29 cellular contexts compared by ENCODE assay signal in the genomic region with DNA sequence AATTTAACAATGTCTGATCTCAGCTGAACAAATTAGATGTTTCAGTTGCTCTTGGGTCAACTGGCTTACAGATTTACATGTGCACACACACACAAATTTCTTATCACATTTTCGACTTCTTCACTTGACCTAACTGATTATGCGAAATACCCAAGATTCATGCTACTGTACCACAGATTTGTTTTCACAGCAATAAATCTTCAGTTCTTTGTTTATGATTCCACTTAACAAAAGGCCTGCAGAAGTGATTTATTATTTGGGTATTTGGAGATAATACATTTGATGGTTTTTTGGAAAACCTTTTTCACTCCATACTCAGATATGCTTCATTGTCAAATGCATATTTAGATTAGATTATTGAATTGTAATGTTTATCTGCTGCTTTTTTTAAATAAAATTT.
"Had no signal": no experiment of that assay in that cellular context is flagged by ENCODE, and none has a peak within 500 bp of the region (broad histone marks: within the 10 kb centered on the region; RNA-seq: fewer than 3 reads in every experiment).

No MANE protein-coding gene starts in this region.

- H3K9me3 ChIP-seq: esophagus muscularis mucosa, heart right ventricle, left lung, psoas muscle, right atrium auricular region, stomach, thyroid gland, upper lobe of left lung had no signal

- H3K27ac ChIP-seq: esophagus muscularis mucosa, heart right ventricle, left lung, neural progenitor cell, parathyroid adenoma, psoas muscle, right atrium auricular region, stomach, thyroid gland, upper lobe of left lung had no signal

- H3K4me2 ChIP-seq: neural progenitor cell had no signal

- H3K4me1 ChIP-seq: esophagus muscularis mucosa, left lung, neural progenitor cell, parathyroid adenoma, psoas muscle, right atrium auricular region, stomach, thyroid gland, upper lobe of left lung had no signal

- H3K9me3 Mint-ChIP-seq: activated naive CD4-positive, alpha-beta T cell treated with anti-CD3 and anti-CD28 coated beads for 36 hours; natural killer cell had no signal

- DNase-seq: activated CD4-positive, alpha-beta T cell treated with anti-CD3 and anti-CD28 coated beads for 36 hours; activated CD4-positive, alpha-beta T cell treated with anti-CD3 and anti-CD28 coated beads, Interleukin-2, amount 50 U/mL, for 4 hours; activated CD4-positive, CD25-positive, alpha-beta regulatory T cell; activated effector memory CD4-positive, alpha-beta T cell treated with anti-CD3 and anti-CD28 coated beads, Interleukin-2, amount 50 U/mL, for 16 hours; activated naive CD4-positive, alpha-beta T cell treated with anti-CD3 and anti-CD28 coated beads for 36 hours; activated naive CD8-positive, alpha-beta T cell treated with anti-CD3 and anti-CD28 coated beads, Interleukin-2, amount 10 ng/mL, durations not matched to agents 7 days and 5 days; amniotic stem cell; caudate nucleus; cortex of kidney; foreskin melanocyte; heart right ventricle; kidney glomerular epithelial cell; left lung; mesendoderm; natural killer cell; occipital lobe; psoas muscle; stimulated activated CD4-positive, alpha-beta T cell treated with anti-CD3 and anti-CD28 coated beads, Interleukin-15, amount 100 ng/mL, for 24 hours; stimulated activated CD4-positive, alpha-beta T cell treated with anti-CD3 and anti-CD28 coated beads, Interleukin-2, amount 100 ng/mL, for 24 hours; stimulated activated naive B cell treated with anti-CD40 and anti-IgM and Interleukin-4, amounts not matched to agents 10 μg/mL and 1 μg/mL and 100 μg/mL, for 72 hours; stomach; thyroid gland; upper lobe of left lung had no signal

- H3K4me3 Mint-ChIP-seq: activated CD4-positive, alpha-beta T cell treated with anti-CD3 and anti-CD28 coated beads for 36 hours; activated naive CD4-positive, alpha-beta T cell treated with anti-CD3 and anti-CD28 coated beads for 36 hours; activated naive CD8-positive, alpha-beta T cell treated with anti-CD3 and anti-CD28 coated beads, Interleukin-2, amount 10 ng/mL, durations not matched to agents 7 days and 5 days; activated T-helper 1 cell treated with anti-CD3 and anti-CD28 coated beads, Interleukin-12 subunit alpha, Interleukin-12 subunit beta, Interleukin-2, Interleukin-4 antibody, amounts not matched to agents 30 ng/mL and 10 ng/mL and 1 ng/mL, durations not matched to agents 14 hours and 24 hours and 36 hours; natural killer cell; neural progenitor cell; stimulated activated naive B cell treated with anti-CD40 and anti-IgM and Interleukin-4, amounts not matched to agents 10 μg/mL and 1 μg/mL and 100 μg/mL, for 72 hours had no signal

- H3K27ac Mint-ChIP-seq: activated CD4-positive, alpha-beta T cell treated with anti-CD3 and anti-CD28 coated beads for 36 hours; activated naive CD4-positive, alpha-beta T cell treated with anti-CD3 and anti-CD28 coated beads for 36 hours; activated naive CD8-positive, alpha-beta T cell treated with anti-CD3 and anti-CD28 coated beads, Interleukin-2, amount 10 ng/mL, durations not matched to agents 7 days and 5 days; activated T-helper 1 cell treated with anti-CD3 and anti-CD28 coated beads, Interleukin-12 subunit alpha, Interleukin-12 subunit beta, Interleukin-2, Interleukin-4 antibody, amounts not matched to agents 30 ng/mL and 10 ng/mL and 1 ng/mL, durations not matched to agents 14 hours and 24 hours and 36 hours; natural killer cell; neural progenitor cell; stimulated activated naive B cell treated with anti-CD40 and anti-IgM and Interleukin-4, amounts not matched to agents 10 μg/mL and 1 μg/mL and 100 μg/mL, for 72 hours had no signal

- H3K79me2 ChIP-seq: parathyroid adenoma had no signal

- H2AFZ ChIP-seq: neural progenitor cell, parathyroid adenoma had no signal

- H3K27me3 ChIP-seq: esophagus muscularis mucosa, heart right ventricle, left lung, neural progenitor cell, right atrium auricular region, stomach, thyroid gland, upper lobe of left lung had no signal

- H3K27me3 Mint-ChIP-seq: activated CD4-positive, alpha-beta T cell treated with anti-CD3 and anti-CD28 coated beads for 36 hours; activated naive CD8-positive, alpha-beta T cell treated with anti-CD3 and anti-CD28 coated beads, Interleukin-2, amount 10 ng/mL, durations not matched to agents 7 days and 5 days; stimulated activated naive B cell treated with anti-CD40 and anti-IgM and Interleukin-4, amounts not matched to agents 10 μg/mL and 1 μg/mL and 100 μg/mL, for 72 hours had no signal

- ATAC-seq: activated CD4-positive, alpha-beta T cell treated with anti-CD3 and anti-CD28 coated beads for 36 hours; heart right ventricle; left lung; natural killer cell; psoas muscle; stimulated activated naive B cell treated with anti-CD40 and anti-IgM and Interleukin-4, amounts not matched to agents 10 μg/mL and 1 μg/mL and 100 μg/mL, for 72 hours had no signal

- H3K4me1 Mint-ChIP-seq: activated CD4-positive, alpha-beta T cell treated with anti-CD3 and anti-CD28 coated beads for 36 hours; activated naive CD8-positive, alpha-beta T cell treated with anti-CD3 and anti-CD28 coated beads, Interleukin-2, amount 10 ng/mL, durations not matched to agents 7 days and 5 days; natural killer cell; neural progenitor cell; stimulated activated naive B cell treated with anti-CD40 and anti-IgM and Interleukin-4, amounts not matched to agents 10 μg/mL and 1 μg/mL and 100 μg/mL, for 72 hours had no signal

- H3K9ac ChIP-seq: neural progenitor cell, parathyroid adenoma had no signal

- H3K4me3 ChIP-seq: esophagus muscularis mucosa, heart right ventricle, left lung, lung, neural progenitor cell, psoas muscle, right atrium auricular region, stomach, thyroid gland, upper lobe of left lung had no signal
